Comparison of ENCODE assay signal across 17 cellular contexts in the genomic region with DNA sequence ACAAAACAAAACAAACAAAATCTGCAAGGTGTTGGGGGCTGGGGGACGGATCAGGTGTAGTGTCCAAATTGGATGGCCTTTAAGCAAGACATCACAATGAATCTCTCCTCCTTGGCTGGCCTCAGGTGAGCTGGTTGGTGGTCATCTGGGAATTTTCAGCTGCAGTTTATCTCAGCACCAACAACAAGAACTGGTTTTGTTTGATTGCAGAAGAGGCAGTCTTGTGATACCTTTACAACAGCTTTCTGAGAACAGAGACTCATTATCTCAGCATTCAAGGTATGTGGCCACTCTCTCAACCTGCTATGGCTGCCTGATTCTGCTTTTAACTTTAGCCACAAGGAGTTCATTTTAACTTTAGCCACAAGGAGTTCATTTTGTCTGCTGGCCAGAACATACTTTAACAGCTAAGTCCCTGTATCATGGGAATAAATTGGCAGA.
DNase-seq lines count a peak whose midpoint lies in the region; ATAC-seq and TF ChIP-seq lines count a peak whose summit lies in the region.
"Had no signal": no experiment of that assay in that cellular context is flagged by ENCODE, and none has a peak within 500 bp of the region (broad histone marks: within the 10 kb centered on the region; RNA-seq: fewer than 3 reads in every experiment).

No MANE protein-coding gene starts in this region.

- peaks cover 8% of the 10 kb centered on the region for H3K9me3 Mint-ChIP-seq in WTC11
- H3K9me3 Mint-ChIP-seq: H9; T-helper 1 cell treated with Interleukin-12 subunit alpha and Interleukin-12 subunit beta and Interleukin-4 antibody, amounts not matched to agents 30 μg/mL and 1 μg/mL, for 36 hours had no signal

- POLR2A ChIA-PET in WTC11 (lab: Charles Lee): no interaction called here

- TF ChIP-seq CTCF in WTC11 (IDR thresholded peaks at IDR 0.05) (no peak), sigmoid colon (IDR thresholded peaks at IDR 0.05) (no peak)

- no peaks in the 10 kb centered on the region for H3K27me3 Mint-ChIP-seq in WTC11 (ENCODE audit: low read depth)
- H3K27me3 Mint-ChIP-seq: activated T-helper 17 cell treated with anti-CD3 and anti-CD28 coated beads, Interleukin-2, amount 50 U/mL, for 72 hours had no signal

- H3K4me3 Mint-ChIP-seq in WTC11: no peak overlapping the region
- H3K4me3 Mint-ChIP-seq: activated T-helper 17 cell treated with anti-CD3 and anti-CD28 coated beads, Interleukin-2, amount 50 U/mL, for 72 hours; H9; T-helper 1 cell treated with Interleukin-12 subunit alpha and Interleukin-12 subunit beta and Interleukin-4 antibody, amounts not matched to agents 30 μg/mL and 1 μg/mL, for 36 hours had no signal

- ATAC-seq in GM18867 (IDR thresholded peaks at IDR 0.05; ENCODE audit: unreplicated experiment) (peak; percentile 74), HG02852 (IDR thresholded peaks at IDR 0.05; ENCODE audit: unreplicated experiment) (peak; percentile 73), WTC11 (peak; percentile 51)
- ATAC-seq: activated T-helper 17 cell treated with anti-CD3 and anti-CD28 coated beads, Interleukin-2, amount 50 U/mL, for 72 hours had no signal

- no peak overlapping the region for H3K27ac Mint-ChIP-seq in WTC11
- H3K27ac Mint-ChIP-seq: activated T-helper 17 cell treated with anti-CD3 and anti-CD28 coated beads, Interleukin-2, amount 50 U/mL, for 72 hours; T-helper 1 cell treated with Interleukin-12 subunit alpha and Interleukin-12 subunit beta and Interleukin-4 antibody, amounts not matched to agents 30 μg/mL and 1 μg/mL, for 36 hours had no signal

- no peak overlapping the region for H3K27ac ChIP-seq in sigmoid colon
- H3K27ac ChIP-seq: brain microvascular endothelial cell had no signal

- no peak for DNase-seq in WTC11 (ENCODE audit: low spot score)
- DNase-seq in kidney glomerular epithelial cell (lab: John Stamatoyannopoulos, UW): peak; percentile 38
- DNase-seq in MG63: no peak
- no peak for DNase-seq in head of caudate nucleus
- DNase-seq in amniotic stem cell (lab: John Stamatoyannopoulos, UW): no peak
- no peak for DNase-seq in sigmoid colon
- DNase-seq: activated CD4-positive, alpha-beta T cell treated with anti-CD3 and anti-CD28 coated beads for 48 hours; brain microvascular endothelial cell; H9; Karpas-422; NCI-H2029 treated with DMSO at 0.1 percent for 48 hours; stimulated activated CD4-positive, alpha-beta T cell treated with anti-CD3 and anti-CD28 coated beads, Interleukin-2, amount 100 ng/mL, for 48 hours; stimulated activated naive CD4-positive, alpha-beta T cell treated with Interleukin-2 at 50 U/mL for 16 hours had no signal

- intact Hi-C loops in head of caudate nucleus (cut with DNase I): no loop called here
- intact Hi-C loops in sigmoid colon (cut with DNase I): no loop called here

- CTCF ChIA-PET in WTC11 (lab: Charles Lee): no interaction called here

- no peaks in the 10 kb centered on the region for H3K36me3 Mint-ChIP-seq in WTC11

- 68 to 85% methylated on average over 1 of the region's 1 CpG for WGBS in sigmoid colon, 2 donors

- H3K9me3 ChIP-seq in MG63 (no peaks in the 10 kb centered on the region), sigmoid colon (no peaks in the 10 kb centered on the region)

- H3K4me1 ChIP-seq in sigmoid colon: no peaks in the 10 kb centered on the region

- TF ChIP-seq EP300 in sigmoid colon (IDR thresholded peaks at IDR 0.05): no peak

- H3K27me3 ChIP-seq in MG63 (no peaks in the 10 kb centered on the region), sigmoid colon (no peaks in the 10 kb centered on the region)
- H3K27me3 ChIP-seq: brain microvascular endothelial cell had no signal

- H3K36me3 ChIP-seq in MG63: no peaks in the 10 kb centered on the region
- H3K36me3 ChIP-seq in sigmoid colon: no peaks in the 10 kb centered on the region
- H3K36me3 ChIP-seq: brain microvascular endothelial cell had no signal

- H3K4me1 Mint-ChIP-seq in WTC11: peaks cover 20% of the 10 kb centered on the region
- H3K4me1 Mint-ChIP-seq: activated T-helper 17 cell treated with anti-CD3 and anti-CD28 coated beads, Interleukin-2, amount 50 U/mL, for 72 hours had no signal

- H3K4me3 ChIP-seq in MG63: no peak overlapping the region
- no peak overlapping the region for H3K4me3 ChIP-seq in sigmoid colon

- TF ChIP-seq POLR2A in sigmoid colon (IDR thresholded peaks at IDR 0.05): no peak

TF ChIP-seq in WTC11, 78 proteins besides CTCF, POLR2A, EP300 and RAD21 (continues in another document):
- TF ChIP-seq NFE2L1 (CRISPR knock-in tag; IDR thresholded peaks at IDR 0.05): no peak
- TF ChIP-seq, protein P1, sequence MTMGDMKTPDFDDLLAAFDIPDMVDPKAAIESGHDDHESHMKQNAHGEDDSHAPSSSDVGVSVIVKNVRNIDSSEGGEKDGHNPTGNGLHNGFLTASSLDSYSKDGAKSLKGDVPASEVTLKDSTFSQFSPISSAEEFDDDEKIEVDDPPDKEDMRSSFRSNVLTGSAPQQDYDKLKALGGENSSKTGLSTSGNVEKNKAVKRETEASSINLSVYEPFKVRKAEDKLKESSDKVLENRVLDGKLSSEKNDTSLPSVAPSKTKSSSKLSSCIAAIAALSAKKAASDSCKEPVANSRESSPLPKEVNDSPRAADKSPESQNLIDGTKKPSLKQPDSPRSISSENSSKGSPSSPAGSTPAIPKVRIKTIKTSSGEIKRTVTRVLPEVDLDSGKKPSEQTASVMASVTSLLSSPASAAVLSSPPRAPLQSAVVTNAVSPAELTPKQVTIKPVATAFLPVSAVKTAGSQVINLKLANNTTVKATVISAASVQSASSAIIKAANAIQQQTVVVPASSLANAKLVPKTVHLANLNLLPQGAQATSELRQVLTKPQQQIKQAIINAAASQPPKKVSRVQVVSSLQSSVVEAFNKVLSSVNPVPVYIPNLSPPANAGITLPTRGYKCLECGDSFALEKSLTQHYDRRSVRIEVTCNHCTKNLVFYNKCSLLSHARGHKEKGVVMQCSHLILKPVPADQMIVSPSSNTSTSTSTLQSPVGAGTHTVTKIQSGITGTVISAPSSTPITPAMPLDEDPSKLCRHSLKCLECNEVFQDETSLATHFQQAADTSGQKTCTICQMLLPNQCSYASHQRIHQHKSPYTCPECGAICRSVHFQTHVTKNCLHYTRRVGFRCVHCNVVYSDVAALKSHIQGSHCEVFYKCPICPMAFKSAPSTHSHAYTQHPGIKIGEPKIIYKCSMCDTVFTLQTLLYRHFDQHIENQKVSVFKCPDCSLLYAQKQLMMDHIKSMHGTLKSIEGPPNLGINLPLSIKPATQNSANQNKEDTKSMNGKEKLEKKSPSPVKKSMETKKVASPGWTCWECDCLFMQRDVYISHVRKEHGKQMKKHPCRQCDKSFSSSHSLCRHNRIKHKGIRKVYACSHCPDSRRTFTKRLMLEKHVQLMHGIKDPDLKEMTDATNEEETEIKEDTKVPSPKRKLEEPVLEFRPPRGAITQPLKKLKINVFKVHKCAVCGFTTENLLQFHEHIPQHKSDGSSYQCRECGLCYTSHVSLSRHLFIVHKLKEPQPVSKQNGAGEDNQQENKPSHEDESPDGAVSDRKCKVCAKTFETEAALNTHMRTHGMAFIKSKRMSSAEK (CRISPR knock-in tag; IDR thresholded peaks at IDR 0.05; ENCODE audit: borderline replicate concordance): no peak
- TF ChIP-seq CREM (CRISPR knock-in tag; IDR thresholded peaks at IDR 0.05): no peak
- TF ChIP-seq, protein P2, sequence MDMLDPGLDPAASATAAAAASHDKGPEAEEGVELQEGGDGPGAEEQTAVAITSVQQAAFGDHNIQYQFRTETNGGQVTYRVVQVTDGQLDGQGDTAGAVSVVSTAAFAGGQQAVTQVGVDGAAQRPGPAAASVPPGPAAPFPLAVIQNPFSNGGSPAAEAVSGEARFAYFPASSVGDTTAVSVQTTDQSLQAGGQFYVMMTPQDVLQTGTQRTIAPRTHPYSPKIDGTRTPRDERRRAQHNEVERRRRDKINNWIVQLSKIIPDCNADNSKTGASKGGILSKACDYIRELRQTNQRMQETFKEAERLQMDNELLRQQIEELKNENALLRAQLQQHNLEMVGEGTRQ (CRISPR knock-in tag; IDR thresholded peaks at IDR 0.05): no peak
- TF ChIP-seq, protein P3, sequence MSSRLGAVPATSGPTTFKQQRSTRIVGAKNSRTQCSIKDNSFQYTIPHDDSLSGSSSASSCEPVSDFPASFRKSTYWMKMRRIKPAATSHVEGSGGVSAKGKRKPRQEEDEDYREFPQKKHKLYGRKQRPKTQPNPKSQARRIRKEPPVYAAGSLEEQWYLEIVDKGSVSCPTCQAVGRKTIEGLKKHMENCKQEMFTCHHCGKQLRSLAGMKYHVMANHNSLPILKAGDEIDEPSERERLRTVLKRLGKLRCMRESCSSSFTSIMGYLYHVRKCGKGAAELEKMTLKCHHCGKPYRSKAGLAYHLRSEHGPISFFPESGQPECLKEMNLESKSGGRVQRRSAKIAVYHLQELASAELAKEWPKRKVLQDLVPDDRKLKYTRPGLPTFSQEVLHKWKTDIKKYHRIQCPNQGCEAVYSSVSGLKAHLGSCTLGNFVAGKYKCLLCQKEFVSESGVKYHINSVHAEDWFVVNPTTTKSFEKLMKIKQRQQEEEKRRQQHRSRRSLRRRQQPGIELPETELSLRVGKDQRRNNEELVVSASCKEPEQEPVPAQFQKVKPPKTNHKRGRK (CRISPR knock-in tag; IDR thresholded peaks at IDR 0.05; ENCODE audit: borderline replicate concordance): no peak
- TF ChIP-seq HMGA2 (CRISPR knock-in tag; IDR thresholded peaks at IDR 0.05): no peak
- no peak for TF ChIP-seq ZNF263 (CRISPR knock-in tag; IDR thresholded peaks at IDR 0.05; ENCODE audit: low read depth)
- no peak for TF ChIP-seq ZNF416 (CRISPR knock-in tag; IDR thresholded peaks at IDR 0.05)
- no peak for TF ChIP-seq JAZF1 (CRISPR knock-in tag; IDR thresholded peaks at IDR 0.05)
- TF ChIP-seq ESRRA (CRISPR knock-in tag; IDR thresholded peaks at IDR 0.05; ENCODE audit: borderline replicate concordance): no peak
- no peak for TF ChIP-seq NFATC4 (CRISPR knock-in tag; IDR thresholded peaks at IDR 0.05)
- TF ChIP-seq SMAD4 (CRISPR knock-in tag; IDR thresholded peaks at IDR 0.05): no peak
